ENCODE assay signal across 10 cellular contexts in the genomic region with DNA sequence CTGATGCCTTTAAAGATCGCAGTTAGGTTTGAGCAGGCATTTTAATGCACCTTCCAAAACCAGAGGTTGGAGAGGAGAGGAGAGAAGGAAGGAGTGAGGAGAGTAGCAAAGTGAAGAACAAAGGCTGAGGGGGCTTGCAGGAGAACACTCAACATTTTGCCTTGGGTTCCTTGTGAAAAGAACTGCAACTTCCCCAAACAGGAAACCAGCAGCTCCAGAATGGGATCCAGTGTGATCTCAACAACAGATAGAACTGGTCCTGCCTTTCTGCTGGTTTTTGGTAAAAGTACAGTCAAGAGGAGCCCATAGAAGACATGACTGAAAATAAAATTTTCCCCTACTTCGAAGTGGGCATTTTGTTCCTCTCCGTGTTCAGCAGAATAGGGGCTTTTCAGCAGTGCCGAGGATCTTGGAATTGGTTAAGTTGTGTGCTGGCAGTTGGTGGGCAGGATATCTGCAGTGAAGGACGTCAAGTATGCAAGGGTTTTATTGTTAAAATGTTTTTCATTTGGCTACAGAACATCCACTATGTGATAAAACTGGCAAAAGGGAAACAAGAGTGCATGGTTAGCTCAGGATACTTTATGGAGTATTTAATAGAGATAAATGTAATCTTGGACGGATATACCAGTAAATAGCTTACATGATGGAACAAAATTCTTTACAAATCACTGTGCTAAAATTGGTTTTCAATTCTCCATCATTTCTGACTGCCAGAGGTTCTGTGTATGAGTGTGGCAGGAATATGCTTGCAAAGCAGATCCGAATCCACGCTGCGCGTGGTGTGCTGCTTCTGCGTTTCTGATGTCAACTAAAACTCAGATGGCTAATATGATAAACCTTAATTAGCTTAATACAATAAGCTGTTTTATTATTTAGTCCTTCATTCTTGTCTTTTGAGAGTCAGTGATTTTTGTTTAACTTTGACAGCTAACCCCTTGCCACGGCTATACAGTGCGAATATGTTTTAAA. TPM values are rescaled to one million over a fixed set of nuclear protein-coding genes. Genes with fewer than 3 reads are reported as not detected.
DNase-seq lines count a peak whose midpoint lies in the region; ATAC-seq and TF ChIP-seq lines count a peak whose summit lies in the region.
"Had no signal": no experiment of that assay in that cellular context is flagged by ENCODE, and none has a peak within 500 bp of the region (broad histone marks: within the 10 kb centered on the region; RNA-seq: fewer than 3 reads in every experiment).

No MANE protein-coding gene starts in this region.

- H3K9me3 ChIP-seq in H9 (ENCODE audit: control insufficient read depth, low read depth, low read length) (no peaks in the 10 kb centered on the region), breast epithelium (no peaks in the 10 kb centered on the region)
- H3K9me3 ChIP-seq in CD4-positive, alpha-beta T cell (ENCODE audit: control insufficient read depth, low read length), result no peaks in the 10 kb centered on the region

- H3K27ac Mint-ChIP-seq in H9, result peak overlapping the region; percentile 97 to 99 (median 97)
- no peak overlapping the region for H3K27ac Mint-ChIP-seq in CD4-positive, alpha-beta T cell

- WGBS in H9 (ENCODE audit: extremely low coverage, insufficient read length, low lambda C conversion rate), result no CpG with 5 or more reads among the region's 13 CpGs

- H4K8ac ChIP-seq in H9 (replicated peaks; ENCODE audit: insufficient read length, low read depth, low read length), result no peak overlapping the region

- H3K23me2 ChIP-seq in H9 (ENCODE audit: insufficient read length, low read depth, low read length, poor library complexity, severe bottlenecking), result no peaks in the 10 kb centered on the region

- H3K79me1 ChIP-seq in H9 (ENCODE audit: insufficient read depth, low read depth, low read length, poor library complexity, severe bottlenecking), result no peaks in the 10 kb centered on the region

- peak overlapping the region; percentile 66 for H3K9ac ChIP-seq in H9 (ENCODE audit: extremely low read depth, insufficient read length, low read length)

- H3K4me1 Mint-ChIP-seq in H9, result peaks cover 76 to 79% of the 10 kb centered on the region in 2 experiments
- H3K4me1 Mint-ChIP-seq in CD4-positive, alpha-beta T cell (ENCODE audit: low read depth), result peaks cover 5% of the 10 kb centered on the region

- no peak overlapping the region for H3K56ac ChIP-seq in H9 (ENCODE audit: insufficient read length, low read depth, low read length)

- no peak overlapping the region for H3K18ac ChIP-seq in H9 (ENCODE audit: insufficient read length, low read depth, low read length)

- no peak overlapping the region for H2AFZ ChIP-seq in H9 (ENCODE audit: low read length)

- no peak overlapping the region for H2BK120ac ChIP-seq in H9 (ENCODE audit: low read depth, low read length, poor library complexity, severe bottlenecking)

- peaks cover 4 to 6% of the 10 kb centered on the region in 2 experiments; a peak in 2 of 5 replicates for H3K9me3 Mint-ChIP-seq in H9
- H3K9me3 Mint-ChIP-seq in CD4-positive, alpha-beta T cell, result no peaks in the 10 kb centered on the region

- H3K4me1 ChIP-seq in H9 (ENCODE audit: insufficient read depth, low read length) (peaks cover 10% of the 10 kb centered on the region; the same call in 1 of the 2 replicates), breast epithelium (peaks cover 5 to 13% of the 10 kb centered on the region in 2 donors)

- no peak overlapping the region for H4K5ac ChIP-seq in H9 (ENCODE audit: insufficient read length, low read depth, low read length)

- H3T11ph ChIP-seq in H9 (ENCODE audit: low read length), result no peak overlapping the region

- H3K4me3 ChIP-seq in breast epithelium, result peak overlapping the region in 1 of 3 donors; percentile 34

- peak overlapping the region; percentile 79 to 85 for H3K4me3 Mint-ChIP-seq in H9
- H3K4me3 Mint-ChIP-seq in CD4-positive, alpha-beta T cell, result no peak overlapping the region

- no peak overlapping the region for H4K91ac ChIP-seq in H9 (ENCODE audit: insufficient read length, low read depth, low read length)

- H2BK20ac ChIP-seq in H9 (ENCODE audit: low read depth, low read length, poor library complexity, severe bottlenecking), result no peak overlapping the region

- POLR2A ChIA-PET in CD4-positive, alpha-beta T cell (lab: Charles Lee), result no interaction called here

- H3K36me3 Mint-ChIP-seq in H9 (ENCODE audit: insufficient read depth in 1 of 3, low read depth in 3 of 3), result peaks cover 63 to 73% (median 64%) of the 10 kb centered on the region in 3 experiments
- peaks cover 11% of the 10 kb centered on the region for H3K36me3 Mint-ChIP-seq in CD4-positive, alpha-beta T cell (ENCODE audit: low read depth)

- no peak for ATAC-seq in CD4-positive, alpha-beta T cell (ENCODE audit: poor library complexity)
- no peak for ATAC-seq in GM19467 (IDR thresholded peaks at IDR 0.05; ENCODE audit: unreplicated experiment)

- no peaks in the 10 kb centered on the region for H3K27me3 ChIP-seq in H9 (ENCODE audit: insufficient read depth, low read length)
- H3K27me3 ChIP-seq in breast epithelium, result no peaks in the 10 kb centered on the region
- no peaks in the 10 kb centered on the region for H3K27me3 ChIP-seq in layer of hippocampus (ENCODE audit: control insufficient read depth, insufficient read depth, low read length)
- peaks cover 42% of the 10 kb centered on the region for H3K27me3 ChIP-seq in CD4-positive, alpha-beta T cell (ENCODE audit: control insufficient read depth, insufficient read depth, low read length)
- H3K27me3 ChIP-seq: brain microvascular endothelial cell had no signal

- H3K4me2 ChIP-seq in H9 (ENCODE audit: insufficient read depth, insufficient read length, low read length), result peak overlapping the region; percentile 77

- peaks cover 49% of the 10 kb centered on the region for H3K79me2 ChIP-seq in H9 (ENCODE audit: insufficient read depth, low read length)

- no peak overlapping the region for H3K14ac ChIP-seq in H9 (ENCODE audit: insufficient read depth, low read length)

- TF ChIP-seq CTCF in H9 (conservative IDR thresholded peaks at IDR 0.05) (no peak), breast epithelium (IDR thresholded peaks at IDR 0.05) (no peak)
- no peak for TF ChIP-seq CTCF in CD4-positive, alpha-beta T cell (IDR thresholded peaks at IDR 0.05)

- H2BK5ac ChIP-seq in H9 (ENCODE audit: insufficient read length, low read length), result peak overlapping the region; percentile 70

- no peak overlapping the region for H2BK12ac ChIP-seq in H9 (ENCODE audit: insufficient read length, low read depth, low read length)

- H3K23ac ChIP-seq in H9 (ENCODE audit: insufficient read length, low read depth, low read length), result no peak overlapping the region

- CTCF ChIA-PET in CD4-positive, alpha-beta T cell (lab: Charles Lee), result no interaction called here

- H3K27ac ChIP-seq in H9 (ENCODE audit: insufficient read length, low read depth, low read length) (peak overlapping the region; percentile 86), breast epithelium (peak overlapping the region; percentile 98), layer of hippocampus (ENCODE audit: low read depth, low read length) (peak overlapping the region; percentile 96), substantia nigra (ENCODE audit: low read depth, low read length, poor library complexity, severe bottlenecking) (peak overlapping the region; percentile 91)
- no peak overlapping the region for H3K27ac ChIP-seq in CD4-positive, alpha-beta T cell (ENCODE audit: low read depth, low read length)
- H3K27ac ChIP-seq: brain microvascular endothelial cell had no signal

- intact Hi-C loops in breast epithelium (cut with DNase I; ENCODE audit: low total_unique reads), result no loop called here
- intact Hi-C loops in CD4-positive, alpha-beta T cell (cut with DNase I, micrococcal nuclease), result no loop called here

- no peak overlapping the region for H2BK15ac ChIP-seq in H9 (ENCODE audit: low read depth, low read length)

- DNase-seq in H9, result no peak
- DNase-seq in breast epithelium (ENCODE audit: low spot score in 2 of 2), result no peak
- DNase-seq in substantia nigra (lab: John Stamatoyannopoulos, UW), result peak in 5 of 49 donors; percentile 16 to 56 (median 45)
- DNase-seq in SHP77 (lab: John Stamatoyannopoulos, UW), result no peak
- no peak for DNase-seq in NCI-H2107 (lab: John Stamatoyannopoulos, UW)
- no peak for DNase-seq in CD4-positive, alpha-beta T cell
- DNase-seq: brain microvascular endothelial cell, Kasumi-1 had no signal

- no peaks in the 10 kb centered on the region for H3K27me3 Mint-ChIP-seq in H9 (ENCODE audit: low read depth)
- H3K27me3 Mint-ChIP-seq in CD4-positive, alpha-beta T cell, result peaks cover 79% of the 10 kb centered on the region

- H3K4ac ChIP-seq in H9 (ENCODE audit: low read depth, low read length), result no peak overlapping the region

- no peaks in the 10 kb centered on the region for H4K20me1 ChIP-seq in H9 (ENCODE audit: control insufficient read depth, insufficient read depth, insufficient read length)

- no peaks in the 10 kb centered on the region for H3K36me3 ChIP-seq in breast epithelium

- peak overlapping the region; percentile 44 for H2AK5ac ChIP-seq in H9 (ENCODE audit: insufficient read length, low read length)

- TF ChIP-seq POLR2A in breast epithelium (IDR thresholded peaks at IDR 0.05), result no peak

RNA-seq across cellular contexts. Expression of a gene that starts 1.9 kb away (rescaled TPM):
- 254 and 258 TPM in 2 replicates for total RNA-seq in H9 (2021)
- 10 to 100 TPM; 55.5 to 71.7 (median 62.3) TPM for total RNA-seq in breast epithelium
- total RNA-seq in CD4-positive, alpha-beta T cell, result 1 to 10 TPM; 9.8 to 9.9 TPM

Comparison
In these comparisons a context has a peak if more than half of its experiments do, and no peak if none do; other contexts are left out.
1. RNA of a gene that starts 1.9 kb away (total RNA-seq): 254 to 258 TPM in H9 and 55.5 to 71.7 TPM in breast epithelium; 9.8 to 9.9 TPM in CD4-positive, alpha-beta T cell; every median in the first group is over 4 times any median in the second.